ENCODE assay signal across 1 cellular context in genomic region chr16:57658130-57658877, GRCh38.
TF ChIP-seq lines count a peak whose summit lies in the region.

No MANE protein-coding gene starts in this region.

TF ChIP-seq in H1, 55 proteins besides CTCF, POLR2A, EP300 and RAD21:
- TF ChIP-seq POU5F1 (IDR thresholded peaks at IDR 0.05; ENCODE audit: low read depth, low read length) (no peak), KDM1A (IDR thresholded peaks at IDR 0.05; ENCODE audit: borderline replicate concordance, low read length) (0 out of 2 replicates have a peak, but pooled peaks have one; percentile 11)
